ENCODE assay signal across 8 cellular contexts in the genomic region with DNA sequence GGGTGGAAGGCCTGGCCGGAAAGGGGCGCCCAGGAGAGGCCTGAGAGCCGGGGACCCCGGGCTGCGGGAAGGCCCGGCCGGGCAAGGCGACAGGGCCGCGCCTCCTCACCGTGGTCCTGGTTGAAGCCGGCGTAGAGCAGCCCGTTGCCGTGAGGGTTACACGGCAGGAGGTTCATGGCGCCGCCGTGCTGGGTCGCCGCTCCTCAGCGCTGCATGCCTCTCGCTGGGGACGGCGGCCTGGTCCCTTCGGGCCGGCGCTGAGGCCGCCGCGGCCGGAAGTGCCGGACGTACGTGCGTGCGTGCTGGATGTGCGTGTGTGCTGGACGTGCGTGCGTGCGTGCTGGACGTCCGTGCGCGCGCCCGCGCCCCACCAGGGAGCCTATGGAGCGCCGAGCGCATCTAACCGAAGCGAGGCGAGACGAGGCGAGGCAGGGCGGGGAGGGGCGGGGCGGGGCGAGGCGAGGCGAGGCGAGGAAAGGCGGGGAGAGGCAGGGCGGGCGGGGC. TPM values are rescaled to one million over a fixed set of nuclear protein-coding genes. Genes with fewer than 3 reads are reported as not detected.
DNase-seq lines count a peak whose midpoint lies in the region; ATAC-seq and TF ChIP-seq lines count a peak whose summit lies in the region.

A gene (minus strand): TSS at position 280 of the 504 bp plus-strand sequence. CDS start 104 bp downstream, at position 176.

- DNase-seq in NCI-H774 (lab: John Stamatoyannopoulos, UW), result peak; percentile 99
- DNase-seq in activated CD4-positive, alpha-beta T cell treated with anti-CD3 and anti-CD28 coated beads, Interleukin-2, amount 50 U/mL, for 48 hours, result peak; percentile 91 to 92
- DNase-seq in dermis microvascular lymphatic vessel endothelial cell (ENCODE audit: low read depth in 2 of 2), result peak; percentile 92 to 97
- peak; percentile 87 for DNase-seq in stimulated activated CD4-positive, alpha-beta T cell treated with anti-CD3 and anti-CD28 coated beads, Interleukin-4, amount 100 ng/mL, for 1 hour

- WGBS in liver, result under 1% methylated on average over 66 of the region's 67 CpGs

- H3K4me1 ChIP-seq in BLaER1 (peaks cover 31% of the 10 kb centered on the region), liver (ENCODE audit: control insufficient read depth in 4 of 4, insufficient read depth in 4 of 4, low read length in 3 of 4) (peaks cover 3 to 19% (median 14%) of the 10 kb centered on the region in 4 donors)

- no peaks in the 10 kb centered on the region for H3K9me3 ChIP-seq in BLaER1
- H3K9me3 ChIP-seq in liver (ENCODE audit: control insufficient read depth in 4 of 4, low read length in 3 of 4), result no peaks in the 10 kb centered on the region

- TF ChIP-seq CTCF in liver (IDR thresholded peaks at IDR 0.05; ENCODE audit: low read depth, low read length, missing input control), result no peak

- peaks cover 50% of the 10 kb centered on the region for H4K20me1 ChIP-seq in BLaER1

- peak within 1 kb of the TSS; percentile 97 for H3K9ac ChIP-seq in BLaER1
- H3K9ac ChIP-seq in liver (ENCODE audit: low read depth in 1 of 2, low read length in 2 of 2), result peak within 1 kb of the TSS; percentile 33 to 78

- peak; percentile 83 for ATAC-seq in GM19395 (IDR thresholded peaks at IDR 0.05; ENCODE audit: unreplicated experiment)
- ATAC-seq in HG03565 (IDR thresholded peaks at IDR 0.05; ENCODE audit: unreplicated experiment), result peak; percentile 70

- peak within 1 kb of the TSS; percentile 95 for H3K27ac ChIP-seq in BLaER1
- H3K27ac ChIP-seq in liver (ENCODE audit: low read depth in 1 of 2, low read length in 2 of 2), result peak within 1 kb of the TSS; percentile 85 to 92

- H3K4me3 ChIP-seq in BLaER1, result peak within 1 kb of the TSS; percentile 97
- H3K4me3 ChIP-seq in liver (ENCODE audit: low read depth in 1 of 3, low read length in 3 of 3), result peak within 1 kb of the TSS; percentile 80 to 94 (median 89)

- H3K4me2 ChIP-seq in BLaER1, result peak within 1 kb of the TSS; percentile 99

- peaks cover 27% of the 10 kb centered on the region for H3K36me3 ChIP-seq in BLaER1
- H3K36me3 ChIP-seq in liver (ENCODE audit: control insufficient read depth in 4 of 4, insufficient read depth in 3 of 4, low read depth in 1 of 4, low read length in 3 of 4), result peaks cover 0 to 11% (median 9%) of the 10 kb centered on the region in 4 donors

- no peaks in the 10 kb centered on the region for H3K27me3 ChIP-seq in BLaER1
- no peaks in the 10 kb centered on the region for H3K27me3 ChIP-seq in liver (ENCODE audit: control insufficient read depth in 4 of 4, insufficient read depth in 4 of 4, low read length in 3 of 4)

- peak in 1 of 2 donors; percentile 34 for TF ChIP-seq RAD21 in liver (IDR thresholded peaks at IDR 0.05)

TF ChIP-seq in liver, 16 proteins besides CTCF, POLR2A, EP300 and RAD21:
- TF ChIP-seq, protein P1, sequence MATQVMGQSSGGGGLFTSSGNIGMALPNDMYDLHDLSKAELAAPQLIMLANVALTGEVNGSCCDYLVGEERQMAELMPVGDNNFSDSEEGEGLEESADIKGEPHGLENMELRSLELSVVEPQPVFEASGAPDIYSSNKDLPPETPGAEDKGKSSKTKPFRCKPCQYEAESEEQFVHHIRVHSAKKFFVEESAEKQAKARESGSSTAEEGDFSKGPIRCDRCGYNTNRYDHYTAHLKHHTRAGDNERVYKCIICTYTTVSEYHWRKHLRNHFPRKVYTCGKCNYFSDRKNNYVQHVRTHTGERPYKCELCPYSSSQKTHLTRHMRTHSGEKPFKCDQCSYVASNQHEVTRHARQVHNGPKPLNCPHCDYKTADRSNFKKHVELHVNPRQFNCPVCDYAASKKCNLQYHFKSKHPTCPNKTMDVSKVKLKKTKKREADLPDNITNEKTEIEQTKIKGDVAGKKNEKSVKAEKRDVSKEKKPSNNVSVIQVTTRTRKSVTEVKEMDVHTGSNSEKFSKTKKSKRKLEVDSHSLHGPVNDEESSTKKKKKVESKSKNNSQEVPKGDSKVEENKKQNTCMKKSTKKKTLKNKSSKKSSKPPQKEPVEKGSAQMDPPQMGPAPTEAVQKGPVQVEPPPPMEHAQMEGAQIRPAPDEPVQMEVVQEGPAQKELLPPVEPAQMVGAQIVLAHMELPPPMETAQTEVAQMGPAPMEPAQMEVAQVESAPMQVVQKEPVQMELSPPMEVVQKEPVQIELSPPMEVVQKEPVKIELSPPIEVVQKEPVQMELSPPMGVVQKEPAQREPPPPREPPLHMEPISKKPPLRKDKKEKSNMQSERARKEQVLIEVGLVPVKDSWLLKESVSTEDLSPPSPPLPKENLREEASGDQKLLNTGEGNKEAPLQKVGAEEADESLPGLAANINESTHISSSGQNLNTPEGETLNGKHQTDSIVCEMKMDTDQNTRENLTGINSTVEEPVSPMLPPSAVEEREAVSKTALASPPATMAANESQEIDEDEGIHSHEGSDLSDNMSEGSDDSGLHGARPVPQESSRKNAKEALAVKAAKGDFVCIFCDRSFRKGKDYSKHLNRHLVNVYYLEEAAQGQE (IDR thresholded peaks at IDR 0.05), result no peak
- TF ChIP-seq, protein P2, sequence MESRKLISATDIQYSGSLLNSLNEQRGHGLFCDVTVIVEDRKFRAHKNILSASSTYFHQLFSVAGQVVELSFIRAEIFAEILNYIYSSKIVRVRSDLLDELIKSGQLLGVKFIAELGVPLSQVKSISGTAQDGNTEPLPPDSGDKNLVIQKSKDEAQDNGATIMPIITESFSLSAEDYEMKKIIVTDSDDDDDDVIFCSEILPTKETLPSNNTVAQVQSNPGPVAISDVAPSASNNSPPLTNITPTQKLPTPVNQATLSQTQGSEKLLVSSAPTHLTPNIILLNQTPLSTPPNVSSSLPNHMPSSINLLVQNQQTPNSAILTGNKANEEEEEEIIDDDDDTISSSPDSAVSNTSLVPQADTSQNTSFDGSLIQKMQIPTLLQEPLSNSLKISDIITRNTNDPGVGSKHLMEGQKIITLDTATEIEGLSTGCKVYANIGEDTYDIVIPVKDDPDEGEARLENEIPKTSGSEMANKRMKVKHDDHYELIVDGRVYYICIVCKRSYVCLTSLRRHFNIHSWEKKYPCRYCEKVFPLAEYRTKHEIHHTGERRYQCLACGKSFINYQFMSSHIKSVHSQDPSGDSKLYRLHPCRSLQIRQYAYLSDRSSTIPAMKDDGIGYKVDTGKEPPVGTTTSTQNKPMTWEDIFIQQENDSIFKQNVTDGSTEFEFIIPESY (IDR thresholded peaks at IDR 0.05), result no peak
- TF ChIP-seq SP1 (IDR thresholded peaks at IDR 0.05) (no peak), GABPA (IDR thresholded peaks at IDR 0.05 in 1 of 2, conservative IDR thresholded peaks at IDR 0.05 in 1 of 2) (peak in 1 of 2 donors; percentile 85), HNF4A (conservative IDR thresholded peaks at IDR 0.05) (no peak), EGR1 (IDR thresholded peaks at IDR 0.05; ENCODE audit: low read depth in 2 of 2) (peak in 1 of 2 donors; percentile 78), YY1 (IDR thresholded peaks at IDR 0.05) (no peak)

RNA-seq across cellular contexts. Expression of the gene that starts here (rescaled TPM):
- total RNA-seq in dermis microvascular lymphatic vessel endothelial cell, result 51.0 and 74.8 TPM in 2 replicates
- total RNA-seq in liver, result 10 to 100 TPM; 28.2 to 40.9 TPM
- 10 to 100 TPM; 25.4 to 30.2 TPM for polyA plus RNA-seq in liver

Comparison
In these comparisons a context has a peak if more than half of its experiments do, and no peak if none do; other contexts are left out.
1. Peak in every context shown above with its lines: DNase-seq, ATAC-seq, H3K4me3 ChIP-seq and H3K27ac ChIP-seq.